Comparison of ENCODE assay signal across 8 cellular contexts in genomic region chr9:19493174-19493811, GRCh38.
DNase-seq lines count a peak whose midpoint lies in the region; ATAC-seq and TF ChIP-seq lines count a peak whose summit lies in the region.

No MANE protein-coding gene starts in this region.

- no peaks in the 10 kb centered on the region for H3K27me3 ChIP-seq in GM23338 (ENCODE audit: insufficient read depth)

- no peaks in the 10 kb centered on the region for H3K9me3 Mint-ChIP-seq in GM23338

- peaks cover 4% of the 10 kb centered on the region for H3K27me3 Mint-ChIP-seq in GM23338 (ENCODE audit: insufficient read depth, low read depth, poor library complexity)

- no peaks in the 10 kb centered on the region for H3K79me2 ChIP-seq in GM23338 (replicated peaks; ENCODE audit: insufficient read depth)

- no peak overlapping the region for H3K27ac ChIP-seq in GM23338 (ENCODE audit: low read depth)

- no peaks in the 10 kb centered on the region for H4K20me1 ChIP-seq in GM23338 (replicated peaks; ENCODE audit: insufficient read depth)

- peak; percentile 83 to 89 for TF ChIP-seq CTCF in GM23338 (conservative IDR thresholded peaks at IDR 0.05; ENCODE audit: low read depth in 2 of 2)

- intact Hi-C loops in left ventricle myocardium superior (cut with micrococcal nuclease), result no loop called here

- in situ Hi-C loops in SK-MEL-5 (cut with HindIII; ENCODE audit: low pct_unique_long_range_greater_than_20kb, low sequenced_read_pairs), result no loop called here

- H2AFZ ChIP-seq in GM23338, result no peak overlapping the region

- H3F3A ChIP-seq in GM23338 (replicated peaks; ENCODE audit: low read depth), result no peaks in the 10 kb centered on the region

- no peaks in the 10 kb centered on the region for H3K9me2 ChIP-seq in GM23338 (ENCODE audit: insufficient read depth)

- H3K4me3 Mint-ChIP-seq in GM23338, result no peak overlapping the region

- H3K36me3 ChIP-seq in GM23338 (ENCODE audit: insufficient read depth), result no peaks in the 10 kb centered on the region

- H3K36me3 Mint-ChIP-seq in GM23338 (ENCODE audit: low read depth), result no peaks in the 10 kb centered on the region

- no peaks in the 10 kb centered on the region for H3K4me1 ChIP-seq in GM23338 (ENCODE audit: insufficient read depth)

- no peak overlapping the region for H3K27ac Mint-ChIP-seq in GM23338

- H3K4me2 ChIP-seq in GM23338, result peak overlapping the region; percentile 9; the same call in 1 of the 2 replicates

- peak; percentile 82 for ATAC-seq in GM23338
- peak; percentile 93 for ATAC-seq in left ventricle myocardium superior

- DNase-seq in ELF-1 (ENCODE audit: low read depth, low spot score) (peak; percentile 83), GM23338 (ENCODE audit: low spot score) (peak; percentile 84), LoVo (ENCODE audit: low spot score) (peak; percentile 57), SK-MEL-5 (ENCODE audit: low read depth, low spot score) (peak; percentile 59), amygdala (lab: John Stamatoyannopoulos, UW) (peak in 48 of 56 donors; percentile 28 to 90 (median 68)), left ventricle myocardium superior (peak; percentile 92), retina (peak; percentile 86)
- no peak for DNase-seq in effector CD4-positive, alpha-beta T cell

- peaks cover 3% of the 10 kb centered on the region; the same call in 1 of the 3 replicates for H3K4me1 Mint-ChIP-seq in GM23338

- H3K4me3 ChIP-seq in GM23338, result no peak overlapping the region

TF ChIP-seq in GM23338, 12 proteins besides CTCF, POLR2A, EP300 and RAD21:
- TF ChIP-seq JUNB (IDR thresholded peaks at IDR 0.05; ENCODE audit: unreplicated experiment), result no peak
